In the genomic region with DNA sequence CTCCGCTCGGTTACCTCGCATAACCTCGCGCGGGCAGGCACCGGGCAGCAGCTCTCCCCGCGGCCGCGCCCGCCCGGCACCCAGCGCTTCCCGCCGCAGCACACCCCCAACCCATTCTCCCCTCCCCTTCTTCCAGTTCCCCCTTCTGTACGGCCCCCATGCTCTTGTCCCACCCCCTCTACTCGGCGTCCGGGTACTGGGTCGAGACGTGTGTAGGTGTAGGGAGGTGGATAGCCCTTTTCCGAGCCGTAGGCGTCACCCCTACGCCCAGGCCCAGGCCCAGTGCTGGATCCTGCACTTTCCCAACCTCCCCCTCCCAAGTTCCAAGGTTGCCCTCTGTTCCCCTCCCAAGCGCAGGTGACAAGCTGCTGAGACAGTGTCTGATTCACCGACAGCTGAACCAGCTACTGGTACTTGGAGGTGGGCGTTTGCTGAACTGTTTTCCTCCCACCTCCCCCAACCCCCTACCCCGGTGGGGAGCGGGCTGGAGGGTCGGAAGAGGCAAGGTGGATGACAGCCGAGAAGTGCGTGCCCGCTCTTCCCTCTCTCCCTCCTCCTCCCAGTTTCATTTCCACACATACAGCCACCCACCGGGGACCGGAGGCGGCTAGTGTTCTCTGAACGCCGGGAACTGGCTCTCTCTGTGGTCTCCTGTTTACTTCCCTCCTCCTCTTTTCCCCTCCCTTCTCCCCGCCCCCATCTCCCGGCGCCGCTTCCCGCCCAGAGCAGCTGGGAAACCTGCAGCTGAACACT, we compare ENCODE assay signal across 8 cellular contexts. TPM values are rescaled to one million over a fixed set of nuclear protein-coding genes. Genes with fewer than 3 reads are reported as not detected.
A peak's percentile ranks its signal among the peaks of the same experiment; 100 is the strongest.
DNase-seq lines count a peak whose midpoint lies in the region; ATAC-seq and TF ChIP-seq lines count a peak whose summit lies in the region.

No MANE protein-coding gene starts in this region.

- peak; percentile 17 for ATAC-seq in HG02759 (IDR thresholded peaks at IDR 0.05; ENCODE audit: unreplicated experiment)

- DNase-seq in NCI-H524 (lab: John Stamatoyannopoulos, UW) (peak; percentile 49 to 71), NCI-H524 treated with DMSO at 0.1 percent for 48 hours (lab: John Stamatoyannopoulos, UW) (no peak), NCI-H1930 (lab: John Stamatoyannopoulos, UW) (peak; percentile 63 to 65), UCSD-AML1 (lab: John Stamatoyannopoulos, UW; ENCODE audit: unreplicated experiment) (peak; percentile 85), choroid plexus epithelial cell (ENCODE audit: low read depth) (peak; percentile 97), kidney epithelial cell (ENCODE audit: low read depth) (peak; percentile 76)
- peak; percentile 47 to 63 for DNase-seq in stimulated activated CD4-positive, alpha-beta T cell treated with anti-CD3 and anti-CD28 coated beads, Interleukin-12 subunit alpha, Interleukin-12 subunit beta, amount 100 ng/mL, for 24 hours (ENCODE audit: low read depth in 2 of 2)

- no peak for TF ChIP-seq CTCF in choroid plexus epithelial cell (conservative IDR thresholded peaks at IDR 0.05; ENCODE audit: low read depth, low read length)
- no peak for TF ChIP-seq CTCF in kidney epithelial cell (IDR thresholded peaks at IDR 0.05; ENCODE audit: insufficient read depth, low read length, poor library complexity, severe bottlenecking)

- H3K27me3 ChIP-seq in kidney epithelial cell (ENCODE audit: control insufficient read depth, insufficient read depth, low read length): no peaks in the 10 kb centered on the region

- H3K4me3 ChIP-seq in choroid plexus epithelial cell (ENCODE audit: low read depth, low read length) (peak overlapping the region; percentile 54), kidney epithelial cell (ENCODE audit: low read depth, low read length) (peak overlapping the region; percentile 50)

- H3K36me3 ChIP-seq in kidney epithelial cell (ENCODE audit: control insufficient read depth, insufficient read depth, low read length): no peaks in the 10 kb centered on the region

RNA-seq across cellular contexts. Expression of a gene that starts 6.0 kb away (rescaled TPM):
- total RNA-seq in kidney epithelial cell: 9.7 and 11.0 TPM in 2 replicates
